Comparison of ENCODE assay signal across 8 cellular contexts in genomic region chr1:12161324-12161661, GRCh38. TPM values are rescaled to one million over a fixed set of nuclear protein-coding genes. Genes with fewer than 3 reads are reported as not detected.
A peak's percentile ranks its signal among the peaks of the same experiment; 100 is the strongest.
DNase-seq lines count a peak whose midpoint lies in the region; ATAC-seq and TF ChIP-seq lines count a peak whose summit lies in the region.

No MANE protein-coding gene starts in this region.

- H3K27ac ChIP-seq in CD4-positive, CD25-positive, alpha-beta regulatory T cell (ENCODE audit: insufficient read depth, low read length, poor library complexity, severe bottlenecking), result peak overlapping the region; percentile 91
- H3K27ac ChIP-seq in KOPT-K1 (ENCODE audit: low read depth, low read length, poor library complexity, severe bottlenecking), result peak overlapping the region; percentile 61
- peak overlapping the region; percentile 41 to 81 for H3K27ac ChIP-seq in coronary artery
- peak overlapping the region; percentile 97 for H3K27ac ChIP-seq in neutrophil

- no peak for DNase-seq in CD4-positive, CD25-positive, alpha-beta regulatory T cell
- DNase-seq in coronary artery (ENCODE audit: low spot score), result no peak
- DNase-seq in NCI-H510A treated with DMSO at 0.1 percent for 48 hours (lab: John Stamatoyannopoulos, UW), result no peak
- DNase-seq in NCI-H2196 (lab: John Stamatoyannopoulos, UW; ENCODE audit: unreplicated experiment), result no peak

- H3K9me3 Mint-ChIP-seq in CD4-positive, CD25-positive, alpha-beta regulatory T cell, result peaks cover 0 to 3% (median 0%) of the 10 kb centered on the region in 7 donors

- peak overlapping the region; percentile 94 to 97 (median 96) for H3K27ac Mint-ChIP-seq in CD4-positive, CD25-positive, alpha-beta regulatory T cell

- peaks cover 95% of the 10 kb centered on the region for H3K4me1 ChIP-seq in CD4-positive, CD25-positive, alpha-beta regulatory T cell (ENCODE audit: control insufficient read depth, insufficient read depth, low read length, poor library complexity, severe bottlenecking)
- H3K4me1 ChIP-seq in neutrophil (ENCODE audit: control insufficient read depth in 1 of 2, insufficient read depth in 1 of 2, low read depth in 1 of 2, low read length in 1 of 2), result peaks cover 100% of the 10 kb centered on the region in 2 experiments

- no peaks in the 10 kb centered on the region for H3K27me3 Mint-ChIP-seq in CD4-positive, CD25-positive, alpha-beta regulatory T cell

- peak overlapping the region; percentile 19 for H3K4me3 ChIP-seq in CD4-positive, CD25-positive, alpha-beta regulatory T cell (ENCODE audit: low read depth, low read length)
- no peak overlapping the region for H3K4me3 ChIP-seq in coronary artery
- H3K4me3 ChIP-seq in neutrophil (ENCODE audit: low read depth in 1 of 2, low read length in 1 of 2), result peak overlapping the region; percentile 31 to 48

- H3K4me1 Mint-ChIP-seq in CD4-positive, CD25-positive, alpha-beta regulatory T cell, result peaks cover 27 to 96% (median 59%) of the 10 kb centered on the region in 4 donors

- H3K36me3 ChIP-seq in CD4-positive, CD25-positive, alpha-beta regulatory T cell (ENCODE audit: control insufficient read depth, insufficient read depth, low read length), result no peaks in the 10 kb centered on the region
- H3K36me3 ChIP-seq in KOPT-K1 (ENCODE audit: insufficient read depth, low read length) (no peaks in the 10 kb centered on the region), neutrophil (no peaks in the 10 kb centered on the region)

- H3K4me3 Mint-ChIP-seq in CD4-positive, CD25-positive, alpha-beta regulatory T cell, result peak overlapping the region; percentile 74 to 88 (median 84)

- no peaks in the 10 kb centered on the region for H3K9me3 ChIP-seq in CD4-positive, CD25-positive, alpha-beta regulatory T cell (ENCODE audit: control insufficient read depth in 2 of 2, low read length in 2 of 2)
- H3K9me3 ChIP-seq in KOPT-K1 (ENCODE audit: insufficient read depth, low read length, poor library complexity, severe bottlenecking) (no peaks in the 10 kb centered on the region), neutrophil (no peaks in the 10 kb centered on the region)

- peaks cover 9% of the 10 kb centered on the region for H3K36me3 Mint-ChIP-seq in CD4-positive, CD25-positive, alpha-beta regulatory T cell

- no peak for ATAC-seq in CD4-positive, CD25-positive, alpha-beta regulatory T cell (ENCODE audit: low read depth in 2 of 2)
- ATAC-seq in HG02623 (IDR thresholded peaks at IDR 0.05; ENCODE audit: unreplicated experiment) (no peak), GM21576 (IDR thresholded peaks at IDR 0.05; ENCODE audit: unreplicated experiment) (no peak)

- no peaks in the 10 kb centered on the region for H3K27me3 ChIP-seq in CD4-positive, CD25-positive, alpha-beta regulatory T cell (ENCODE audit: control insufficient read depth, insufficient read depth, low read length)
- H3K27me3 ChIP-seq in neutrophil, result no peaks in the 10 kb centered on the region

- TF ChIP-seq CTCF in coronary artery (IDR thresholded peaks at IDR 0.05) (no peak), neutrophil (IDR thresholded peaks at IDR 0.05) (no peak)

RNA-seq across cellular contexts. Expression of gene TNFRSF1B, which starts 5.5 kb away (rescaled TPM):
- 252 TPM for total RNA-seq in CD4-positive, CD25-positive, alpha-beta regulatory T cell
- polyA plus RNA-seq in CD4-positive, CD25-positive, alpha-beta regulatory T cell, result 100 to 1,000 TPM; 347 to 450 (median 421) TPM
